Comparison of ENCODE assay signal across 8 cellular contexts in the genomic region with DNA sequence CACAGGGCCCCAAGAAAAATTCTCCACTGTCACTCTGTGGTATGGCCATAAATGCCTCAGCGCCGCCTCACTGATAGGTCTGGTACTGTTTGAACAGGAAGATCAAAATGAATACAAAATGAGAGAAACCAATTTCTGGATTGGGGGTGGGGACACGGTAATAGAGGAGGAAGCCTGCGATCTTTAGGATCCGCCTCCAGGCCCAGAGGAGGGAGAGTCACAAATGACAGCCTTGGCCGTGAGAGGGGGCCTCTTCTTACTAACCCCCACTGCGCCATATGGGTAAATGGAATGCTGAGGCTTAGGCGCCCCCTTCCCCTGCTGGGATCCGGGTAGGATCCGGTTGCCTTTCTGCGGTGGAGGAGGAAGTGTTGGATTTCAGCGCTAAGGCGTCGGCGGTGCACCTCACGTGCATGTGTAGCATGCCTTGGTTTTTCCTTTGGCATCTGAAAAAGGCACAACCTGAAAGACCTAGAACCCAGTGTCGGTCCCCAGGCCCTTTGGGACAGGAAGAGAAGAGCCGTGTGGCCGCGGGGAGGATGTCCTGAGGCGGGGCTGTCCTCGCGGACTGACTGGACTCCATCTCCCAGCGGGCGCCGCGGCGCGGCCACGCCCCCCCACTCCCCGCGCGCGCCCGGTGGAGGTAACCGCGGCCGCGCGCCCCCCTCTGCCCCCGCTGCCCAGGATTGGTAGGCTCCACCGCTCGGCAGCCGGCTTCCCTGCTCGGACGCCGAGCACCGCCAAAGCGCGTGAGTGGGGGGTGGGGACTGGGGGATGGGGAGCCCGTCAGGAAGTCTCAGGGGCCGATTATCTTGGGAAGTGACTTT. TPM values are rescaled to one million over a fixed set of nuclear protein-coding genes. Genes with fewer than 3 reads are reported as not detected.
DNase-seq lines count a peak whose midpoint lies in the region; ATAC-seq and TF ChIP-seq lines count a peak whose summit lies in the region.

No MANE protein-coding gene starts in this region.

- POLR2A ChIA-PET in activated CD8-positive, alpha-beta T cell treated with anti-CD3 and anti-CD28 coated beads, Interleukin-2, amount 10 ng/mL, durations not matched to agents 7 days and 5 days (lab: Charles Lee) = interaction anchor here (1.1 to 3.4 kb wide), 6 partner anchors 10 to 54 kb away, joined by 3 to 26 read pairs (median 6); a partner anchor contains a TSS

- 1% methylated on average over 37 to 52 of the region's 52 CpGs for WGBS in lung, 2 donors

- CTCF ChIA-PET in activated CD8-positive, alpha-beta T cell treated with anti-CD3 and anti-CD28 coated beads, Interleukin-2, amount 10 ng/mL, durations not matched to agents 7 days and 5 days (lab: Charles Lee) = interaction anchor here (0.7 to 5.2 kb wide), 6 partner anchors 10 to 91 kb away, joined by 3 to 54 read pairs (median 6); a partner anchor contains a TSS

- H3K9me3 Mint-ChIP-seq in CD4-positive, CD25-positive, alpha-beta regulatory T cell = no peaks in the 10 kb centered on the region
- no peaks in the 10 kb centered on the region for H3K9me3 Mint-ChIP-seq in activated CD8-positive, alpha-beta T cell treated with anti-CD3 and anti-CD28 coated beads, Interleukin-2, amount 10 ng/mL, durations not matched to agents 7 days and 5 days (ENCODE audit: insufficient read depth)

- peak overlapping the region; percentile 93 to 98 (median 97) for H3K27ac Mint-ChIP-seq in CD4-positive, CD25-positive, alpha-beta regulatory T cell
- peak overlapping the region; percentile 98 for H3K27ac Mint-ChIP-seq in activated CD8-positive, alpha-beta T cell treated with anti-CD3 and anti-CD28 coated beads, Interleukin-2, amount 10 ng/mL, durations not matched to agents 7 days and 5 days

- peaks cover 24 to 69% (median 46%) of the 10 kb centered on the region in 4 donors for H3K4me1 Mint-ChIP-seq in CD4-positive, CD25-positive, alpha-beta regulatory T cell
- peaks cover 68% of the 10 kb centered on the region for H3K4me1 Mint-ChIP-seq in activated CD8-positive, alpha-beta T cell treated with anti-CD3 and anti-CD28 coated beads, Interleukin-2, amount 10 ng/mL, durations not matched to agents 7 days and 5 days (ENCODE audit: low read depth)

- H3K27me3 Mint-ChIP-seq in CD4-positive, CD25-positive, alpha-beta regulatory T cell = peaks cover 5% of the 10 kb centered on the region
- H3K27me3 Mint-ChIP-seq in activated CD8-positive, alpha-beta T cell treated with anti-CD3 and anti-CD28 coated beads, Interleukin-2, amount 10 ng/mL, durations not matched to agents 7 days and 5 days (ENCODE audit: low read depth) = no peaks in the 10 kb centered on the region

- no peaks in the 10 kb centered on the region for H3K27me3 ChIP-seq in CD4-positive, CD25-positive, alpha-beta regulatory T cell (ENCODE audit: control insufficient read depth, insufficient read depth, low read length)
- no peaks in the 10 kb centered on the region for H3K27me3 ChIP-seq in lung (ENCODE audit: control insufficient read depth, insufficient read depth)

- H3K27ac ChIP-seq in CD4-positive, CD25-positive, alpha-beta regulatory T cell (ENCODE audit: insufficient read depth, low read length, poor library complexity, severe bottlenecking) = peak overlapping the region; percentile 94
- peak overlapping the region; percentile 90 to 96 for H3K27ac ChIP-seq in lung (ENCODE audit: low read depth in 1 of 2, low read length in 1 of 2)

- peak overlapping the region; percentile 89 to 98 (median 94) for H3K4me3 Mint-ChIP-seq in CD4-positive, CD25-positive, alpha-beta regulatory T cell
- peak overlapping the region; percentile 84 for H3K4me3 Mint-ChIP-seq in activated CD8-positive, alpha-beta T cell treated with anti-CD3 and anti-CD28 coated beads, Interleukin-2, amount 10 ng/mL, durations not matched to agents 7 days and 5 days

- H3K9me3 ChIP-seq in CD4-positive, CD25-positive, alpha-beta regulatory T cell (ENCODE audit: control insufficient read depth in 2 of 2, low read length in 2 of 2) = no peaks in the 10 kb centered on the region
- no peaks in the 10 kb centered on the region for H3K9me3 ChIP-seq in lung (ENCODE audit: control insufficient read depth in 2 of 2, insufficient read depth in 1 of 2, low read length in 1 of 2)

- no peak for TF ChIP-seq CTCF in lung (IDR thresholded peaks at IDR 0.05; ENCODE audit: control extremely low read depth, extremely low read depth)

- peaks cover 7% of the 10 kb centered on the region for H3K36me3 ChIP-seq in CD4-positive, CD25-positive, alpha-beta regulatory T cell (ENCODE audit: control insufficient read depth, insufficient read depth, low read length)
- H3K36me3 ChIP-seq in lung (ENCODE audit: control insufficient read depth in 2 of 2, insufficient read depth in 2 of 2, low read length in 2 of 2) = no peaks in the 10 kb centered on the region

- peak overlapping the region; percentile 83 for H3K4me3 ChIP-seq in CD4-positive, CD25-positive, alpha-beta regulatory T cell (ENCODE audit: low read depth, low read length)
- H3K4me3 ChIP-seq in lung = peak overlapping the region; percentile 66

- H3K4me1 ChIP-seq in CD4-positive, CD25-positive, alpha-beta regulatory T cell (ENCODE audit: control insufficient read depth, insufficient read depth, low read length, poor library complexity, severe bottlenecking) = peaks cover 46% of the 10 kb centered on the region
- H3K4me1 ChIP-seq in lung (ENCODE audit: control insufficient read depth in 2 of 2, insufficient read depth in 2 of 2, low read length in 2 of 2) = peaks cover 7 to 12% of the 10 kb centered on the region in 2 donors

- DNase-seq in CD4-positive, CD25-positive, alpha-beta regulatory T cell = peak; percentile 77 to 95 (median 88)
- DNase-seq in HK-2 (ENCODE audit: unreplicated experiment) = peak; percentile 82
- peak; percentile 75 for DNase-seq in NCI-H82 treated with DMSO at 0.1 percent for 48 hours (lab: John Stamatoyannopoulos, UW; ENCODE audit: unreplicated experiment)
- DNase-seq in activated CD8-positive, alpha-beta T cell treated with anti-CD3 and anti-CD28 coated beads, Interleukin-2, amount 10 ng/mL, durations not matched to agents 7 days and 5 days = peak; percentile 90
- DNase-seq in ecto neural progenitor cell (ENCODE audit: low spot score) = peak; percentile 94
- DNase-seq in lung (ENCODE audit: low spot score) = peak; percentile 86
- DNase-seq in stimulated activated CD4-positive, alpha-beta T cell treated with anti-CD3 and anti-CD28 coated beads, TNF-alpha, amount 100 ng/mL, for 24 hours (ENCODE audit: low read depth in 3 of 3) = peak; percentile 67 to 84 (median 74)

- peak; percentile 60 to 61 for ATAC-seq in CD4-positive, CD25-positive, alpha-beta regulatory T cell (ENCODE audit: low read depth in 2 of 2)
- peak; percentile 46 for ATAC-seq in GM19463 (IDR thresholded peaks at IDR 0.05; ENCODE audit: unreplicated experiment)
- ATAC-seq in activated CD8-positive, alpha-beta T cell treated with anti-CD3 and anti-CD28 coated beads, Interleukin-2, amount 10 ng/mL, durations not matched to agents 7 days and 5 days = peak; percentile 55
- peak; percentile 94 for ATAC-seq in lung (ENCODE audit: insufficient read depth, low FRiP score)

- peaks cover under 1% of the 10 kb centered on the region for H3K36me3 Mint-ChIP-seq in CD4-positive, CD25-positive, alpha-beta regulatory T cell
- peaks cover 13% of the 10 kb centered on the region for H3K36me3 Mint-ChIP-seq in activated CD8-positive, alpha-beta T cell treated with anti-CD3 and anti-CD28 coated beads, Interleukin-2, amount 10 ng/mL, durations not matched to agents 7 days and 5 days (ENCODE audit: low read depth)

RNA-seq across cellular contexts. Expression of a gene that starts 0.7 kb away (rescaled TPM):
- total RNA-seq in CD4-positive, CD25-positive, alpha-beta regulatory T cell = 179 TPM
- 10 to 100 TPM; 17.8 to 29.2 (median 23.1) TPM for polyA plus RNA-seq in CD4-positive, CD25-positive, alpha-beta regulatory T cell
- total RNA-seq in activated CD8-positive, alpha-beta T cell treated with anti-CD3 and anti-CD28 coated beads, Interleukin-2, amount 10 ng/mL, durations not matched to agents 7 days and 5 days = 10 to 100 TPM; 96.3 to 98.4 TPM
- total RNA-seq in lung = 10 to 100 TPM; 48.9 to 56.8 TPM
- 10 to 100 TPM; 15.9 to 25.4 TPM for polyA plus RNA-seq in lung

RNA-seq across cellular contexts. Expression of a gene that starts 11.4 kb away (rescaled TPM):
- 5.7 TPM for total RNA-seq in CD4-positive, CD25-positive, alpha-beta regulatory T cell
- polyA plus RNA-seq in CD4-positive, CD25-positive, alpha-beta regulatory T cell = 10 to 100 TPM in 1 of 4 donors, 1 to 10 TPM in 3; 6.1 to 13.0 (median 9.3) TPM
- 10 to 100 TPM; 11.7 to 12.6 TPM for total RNA-seq in activated CD8-positive, alpha-beta T cell treated with anti-CD3 and anti-CD28 coated beads, Interleukin-2, amount 10 ng/mL, durations not matched to agents 7 days and 5 days
- 10 to 100 TPM; 35.0 to 62.0 TPM for total RNA-seq in lung
- 10 to 100 TPM; 55.2 to 58.9 TPM for polyA plus RNA-seq in lung

RNA-seq across cellular contexts. Expression of a gene that starts 20.6 kb away (rescaled TPM):
- 19.0 TPM for total RNA-seq in CD4-positive, CD25-positive, alpha-beta regulatory T cell
- polyA plus RNA-seq in CD4-positive, CD25-positive, alpha-beta regulatory T cell = 10 to 100 TPM; 16.3 to 27.7 (median 17.2) TPM
- total RNA-seq in activated CD8-positive, alpha-beta T cell treated with anti-CD3 and anti-CD28 coated beads, Interleukin-2, amount 10 ng/mL, durations not matched to agents 7 days and 5 days = 10 to 100 TPM; 26.7 to 27.5 TPM
- total RNA-seq in lung = 10 to 100 TPM; 50.9 to 74.7 TPM
- polyA plus RNA-seq in lung = 10 to 100 TPM; 40.6 to 70.8 TPM

RNA-seq across cellular contexts. Expression of a gene that starts 54.4 kb away (rescaled TPM):
- total RNA-seq in CD4-positive, CD25-positive, alpha-beta regulatory T cell = 81.7 TPM
- 10 to 100 TPM; 55.3 to 93.9 (median 60.0) TPM for polyA plus RNA-seq in CD4-positive, CD25-positive, alpha-beta regulatory T cell
- 100 to 1,000 TPM; 164 to 171 TPM for total RNA-seq in activated CD8-positive, alpha-beta T cell treated with anti-CD3 and anti-CD28 coated beads, Interleukin-2, amount 10 ng/mL, durations not matched to agents 7 days and 5 days
- 10 to 100 TPM; 14.4 to 33.9 TPM for total RNA-seq in lung
- 10 to 100 TPM; 16.8 to 36.4 TPM for polyA plus RNA-seq in lung

Comparison
In these comparisons a context has a peak if more than half of its experiments do, and no peak if none do; other contexts are left out.
1. Peak in every context shown above with its lines: DNase-seq, ATAC-seq, H3K4me3 ChIP-seq and H3K27ac ChIP-seq.